29 cellular contexts compared by ENCODE assay signal in genomic region chr1:235968837-235969236, GRCh38.
"Had no signal": no experiment of that assay in that cellular context is flagged by ENCODE, and none has a peak within 500 bp of the region (broad histone marks: within the 10 kb centered on the region; RNA-seq: fewer than 3 reads in every experiment).

No MANE protein-coding gene starts in this region.

- H3K9me3 Mint-ChIP-seq: activated CD4-positive, alpha-beta memory T cell treated with anti-CD3 and anti-CD28 coated beads for 36 hours; activated T-cell treated with anti-CD3 and anti-CD28 coated beads, Interleukin-2, amount 50 U/mL, for 24 hours had no signal

- ATAC-seq: activated CD4-positive, alpha-beta T cell treated with anti-CD3 and anti-CD28 coated beads for 36 hours; activated CD8-positive, alpha-beta memory T cell treated with anti-CD3 and anti-CD28 coated beads, Interleukin-2, amount 10 ng/mL, durations not matched to agents 7 days and 5 days; activated CD8-positive, alpha-beta T cell treated with anti-CD3 and anti-CD28 coated beads, Interleukin-2, amount 10 ng/mL, durations not matched to agents 7 days and 5 days; activated naive CD4-positive, alpha-beta T cell treated with anti-CD3 and anti-CD28 coated beads, Interleukin-2, amount 50 U/mL, for 72 hours; activated T-cell treated with anti-CD3 and anti-CD28 coated beads, Interleukin-2, amount 50 U/mL, for 72 hours had no signal

- H3K27me3 ChIP-seq: ascending aorta, breast epithelium, cardiac muscle cell, colonic mucosa, esophagus squamous epithelium had no signal

- DNase-seq: activated CD4-positive, alpha-beta memory T cell treated with anti-CD3 and anti-CD28 coated beads for 36 hours; activated CD4-positive, alpha-beta T cell treated with anti-CD3 and anti-CD28 coated beads for 36 hours; activated CD4-positive, alpha-beta T cell treated with anti-CD3 and anti-CD28 coated beads, Interleukin-2, amount 10 ng/mL, durations not matched to agents 24 days and 14 days; activated CD4-positive, CD25-positive, alpha-beta regulatory T cell; activated CD4-positive, CD25-positive, alpha-beta regulatory T cell treated with anti-CD3 and anti-CD28 coated beads, Interleukin-2, amount 50 U/mL, for 72 hours; activated CD8-positive, alpha-beta memory T cell treated with anti-CD3 and anti-CD28 coated beads, Interleukin-2, amount 10 ng/mL, durations not matched to agents 7 days and 5 days; activated CD8-positive, alpha-beta memory T cell treated with anti-CD3 and anti-CD28 coated beads, Interleukin-2, amount 50 U/mL, for 4 hours; activated CD8-positive, alpha-beta T cell treated with anti-CD3 and anti-CD28 coated beads, Interleukin-2, amount 10 ng/mL, durations not matched to agents 7 days and 5 days; activated gamma-delta T cell; activated naive CD4-positive, alpha-beta T cell; activated naive CD4-positive, alpha-beta T cell treated with anti-CD3 and anti-CD28 coated beads, Interleukin-2, amount 10 ng/mL, durations not matched to agents 7 days and 5 days; activated naive CD8-positive, alpha-beta T cell treated with anti-CD3 and anti-CD28 coated beads, Interleukin-2, amount 10 ng/mL, durations not matched to agents 7 days and 5 days; activated T-cell treated with anti-CD3 and anti-CD28 coated beads, Interleukin-2, amount 50 U/mL, for 24 hours; activated T-cell treated with anti-CD3 and anti-CD28 coated beads, Interleukin-2, amount 50 U/mL, for 72 hours; central memory CD4-positive, alpha-beta T cell; cerebellar nuclear complex; colonic mucosa; effector CD8-positive, alpha-beta T cell; esophagus squamous epithelium; T-helper 2 cell had no signal

- H3K4me3 Mint-ChIP-seq: activated CD4-positive, alpha-beta memory T cell treated with anti-CD3 and anti-CD28 coated beads for 36 hours; activated CD4-positive, alpha-beta T cell treated with anti-CD3 and anti-CD28 coated beads for 36 hours; activated CD4-positive, alpha-beta T cell treated with anti-CD3 and anti-CD28 coated beads, Interleukin-2, amount 10 ng/mL, durations not matched to agents 24 days and 14 days; activated CD8-positive, alpha-beta memory T cell treated with anti-CD3 and anti-CD28 coated beads, Interleukin-2, amount 10 ng/mL, durations not matched to agents 7 days and 5 days; activated CD8-positive, alpha-beta T cell treated with anti-CD3 and anti-CD28 coated beads, Interleukin-2, amount 10 ng/mL, durations not matched to agents 7 days and 5 days; activated naive CD4-positive, alpha-beta T cell treated with anti-CD3 and anti-CD28 coated beads, Interleukin-2, amount 10 ng/mL, durations not matched to agents 7 days and 5 days; activated naive CD8-positive, alpha-beta T cell treated with anti-CD3 and anti-CD28 coated beads, Interleukin-2, amount 10 ng/mL, durations not matched to agents 7 days and 5 days; activated T-cell treated with anti-CD3 and anti-CD28 coated beads, Interleukin-2, amount 50 U/mL, for 24 hours; activated T-cell treated with anti-CD3 and anti-CD28 coated beads, Interleukin-2, amount 50 U/mL, for 72 hours; brain had no signal

- H3K4me3 ChIP-seq: ascending aorta, breast epithelium, cardiac muscle cell, colonic mucosa, esophagus squamous epithelium had no signal

- H3K36me3 ChIP-seq: ascending aorta, breast epithelium, cardiac muscle cell, colonic mucosa, esophagus squamous epithelium had no signal

- FAIRE-seq: endometrium, endothelial cell of umbilical vein, frontal cortex had no signal

- H3K27ac Mint-ChIP-seq: activated CD4-positive, alpha-beta memory T cell treated with anti-CD3 and anti-CD28 coated beads for 36 hours; activated CD4-positive, alpha-beta T cell treated with anti-CD3 and anti-CD28 coated beads for 36 hours; activated CD4-positive, alpha-beta T cell treated with anti-CD3 and anti-CD28 coated beads, Interleukin-2, amount 10 ng/mL, durations not matched to agents 24 days and 14 days; activated CD8-positive, alpha-beta memory T cell treated with anti-CD3 and anti-CD28 coated beads, Interleukin-2, amount 10 ng/mL, durations not matched to agents 7 days and 5 days; activated CD8-positive, alpha-beta T cell treated with anti-CD3 and anti-CD28 coated beads, Interleukin-2, amount 10 ng/mL, durations not matched to agents 7 days and 5 days; activated naive CD4-positive, alpha-beta T cell treated with anti-CD3 and anti-CD28 coated beads, Interleukin-2, amount 10 ng/mL, durations not matched to agents 7 days and 5 days; activated naive CD4-positive, alpha-beta T cell treated with anti-CD3 and anti-CD28 coated beads, Interleukin-2, amount 50 U/mL, for 72 hours; activated naive CD8-positive, alpha-beta T cell treated with anti-CD3 and anti-CD28 coated beads, Interleukin-2, amount 10 ng/mL, durations not matched to agents 7 days and 5 days; activated T-cell treated with anti-CD3 and anti-CD28 coated beads, Interleukin-2, amount 50 U/mL, for 24 hours; activated T-cell treated with anti-CD3 and anti-CD28 coated beads, Interleukin-2, amount 50 U/mL, for 72 hours; brain had no signal

- H3K27me3 Mint-ChIP-seq: activated CD4-positive, alpha-beta memory T cell treated with anti-CD3 and anti-CD28 coated beads for 36 hours; activated naive CD8-positive, alpha-beta T cell treated with anti-CD3 and anti-CD28 coated beads, Interleukin-2, amount 10 ng/mL, durations not matched to agents 7 days and 5 days; activated T-cell treated with anti-CD3 and anti-CD28 coated beads, Interleukin-2, amount 50 U/mL, for 24 hours had no signal

- H3K36me3 Mint-ChIP-seq: activated CD4-positive, alpha-beta memory T cell treated with anti-CD3 and anti-CD28 coated beads for 36 hours; activated CD8-positive, alpha-beta memory T cell treated with anti-CD3 and anti-CD28 coated beads, Interleukin-2, amount 10 ng/mL, durations not matched to agents 7 days and 5 days; brain had no signal

- H3K4me1 ChIP-seq: breast epithelium, colonic mucosa had no signal

- H3K27ac ChIP-seq: ascending aorta, breast epithelium, cardiac muscle cell, colonic mucosa, epithelial cell of prostate, esophagus squamous epithelium had no signal

- H3K9me3 ChIP-seq: ascending aorta, breast epithelium, colonic mucosa, esophagus squamous epithelium had no signal
